ENCODE assay signal across 22 cellular contexts in genomic region chr1:177936016-177936415, GRCh38. TPM values are rescaled to one million over a fixed set of nuclear protein-coding genes. Genes with fewer than 3 reads are reported as not detected.
"Had no signal": no experiment of that assay in that cellular context is flagged by ENCODE, and none has a peak within 500 bp of the region (broad histone marks: within the 10 kb centered on the region; RNA-seq: fewer than 3 reads in every experiment).

No MANE protein-coding gene starts in this region.

- H3K4me1 ChIP-seq: colonic mucosa, esophagus muscularis mucosa, foreskin keratinocyte, gastroesophageal sphincter, left lung, lower lobe of right lung had no signal

- DNase-seq: colonic mucosa; cortex of kidney; effector CD8-positive, alpha-beta T cell; effector memory CD8-positive, alpha-beta T cell; endodermal cell; foreskin keratinocyte; heart left ventricle; hypothalamus; immature natural killer cell; islet precursor cell; left cardiac atrium; left lung; left ventricle myocardium superior; lower lobe of right lung; mesenchymal stem cell; mucosa of descending colon had no signal

- H3K4me3 ChIP-seq: colonic mucosa, esophagus muscularis mucosa, gastroesophageal sphincter, heart left ventricle, hepatocyte, left lung, lower lobe of right lung, mucosa of descending colon had no signal

- H3K9me3 ChIP-seq: colonic mucosa, esophagus muscularis mucosa, gastroesophageal sphincter, heart left ventricle, left lung, lower lobe of right lung, mucosa of descending colon had no signal

- H3K4me2 ChIP-seq: hepatocyte had no signal

- H3K27me3 ChIP-seq: colonic mucosa, esophagus muscularis mucosa, foreskin keratinocyte, gastroesophageal sphincter, heart left ventricle, hepatocyte, left lung had no signal

- FAIRE-seq: endometrium had no signal

- H3K79me2 ChIP-seq: hepatocyte had no signal

- H3K36me3 ChIP-seq: colonic mucosa had no signal

- H2AFZ ChIP-seq: hepatocyte had no signal

- H3K27ac ChIP-seq: colonic mucosa, epithelial cell of prostate, esophagus muscularis mucosa, foreskin keratinocyte, gastroesophageal sphincter, hepatocyte, left lung, lower lobe of right lung had no signal

- ATAC-seq: effector memory CD8-positive, alpha-beta T cell; foreskin keratinocyte; gastroesophageal sphincter; left lung; left ventricle myocardium superior; lower lobe of right lung; mucosa of descending colon had no signal

RNA-seq across cellular contexts. Expression of gene SEC16B, which starts 33.8 kb away (rescaled TPM):
- total RNA-seq: frontal cortex had no signal
